Comparison of ENCODE assay signal across 1 cellular context in the genomic region with DNA sequence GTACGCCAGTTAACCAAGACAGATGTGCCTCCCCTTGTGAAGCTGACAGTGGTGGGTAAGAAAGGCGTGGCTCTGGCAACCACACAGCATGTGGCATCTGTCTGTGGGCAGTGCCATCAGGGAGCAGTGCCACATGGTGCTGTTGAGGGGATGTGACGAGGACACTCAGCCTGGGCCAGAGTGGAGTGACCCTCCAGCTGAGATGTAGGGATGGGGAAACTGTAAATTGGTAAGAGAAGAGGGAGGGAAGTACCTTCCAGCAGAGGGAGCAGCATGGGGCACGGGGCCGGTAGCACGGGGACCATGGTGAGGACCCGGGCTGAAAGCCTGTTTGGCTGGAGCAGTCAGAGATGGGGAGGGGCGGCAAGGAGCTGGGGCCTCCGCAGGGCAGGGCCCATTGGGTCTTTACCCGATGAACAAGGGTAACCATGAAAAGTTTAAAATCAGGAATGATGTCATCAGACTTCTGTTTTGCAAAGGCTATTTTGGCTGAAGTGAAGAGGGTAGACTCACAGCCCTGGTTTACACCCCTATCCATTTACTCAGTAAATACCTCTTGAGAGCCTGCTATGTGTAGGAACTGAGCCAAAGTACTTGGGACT.
TF ChIP-seq lines count a peak whose summit lies in the region.

No MANE protein-coding gene starts in this region.

TF ChIP-seq in HEK293, 187 proteins besides CTCF, POLR2A, EP300 and RAD21 (continued from another document and continues in another):
- TF ChIP-seq, protein P1, sequence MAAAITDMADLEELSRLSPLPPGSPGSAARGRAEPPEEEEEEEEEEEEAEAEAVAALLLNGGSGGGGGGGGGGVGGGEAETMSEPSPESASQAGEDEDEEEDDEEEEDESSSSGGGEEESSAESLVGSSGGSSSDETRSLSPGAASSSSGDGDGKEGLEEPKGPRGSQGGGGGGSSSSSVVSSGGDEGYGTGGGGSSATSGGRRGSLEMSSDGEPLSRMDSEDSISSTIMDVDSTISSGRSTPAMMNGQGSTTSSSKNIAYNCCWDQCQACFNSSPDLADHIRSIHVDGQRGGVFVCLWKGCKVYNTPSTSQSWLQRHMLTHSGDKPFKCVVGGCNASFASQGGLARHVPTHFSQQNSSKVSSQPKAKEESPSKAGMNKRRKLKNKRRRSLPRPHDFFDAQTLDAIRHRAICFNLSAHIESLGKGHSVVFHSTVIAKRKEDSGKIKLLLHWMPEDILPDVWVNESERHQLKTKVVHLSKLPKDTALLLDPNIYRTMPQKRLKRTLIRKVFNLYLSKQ (tag by site-specific recombination; IDR thresholded peaks at IDR 0.05; ENCODE audit: borderline replicate concordance), result no peak
- TF ChIP-seq ZNF366 (tag by site-specific recombination; conservative IDR thresholded peaks at IDR 0.05), result no peak
- no peak for TF ChIP-seq ZNF660 (tag by site-specific recombination; IDR thresholded peaks at IDR 0.05)
- TF ChIP-seq ZNF112 (tag by site-specific recombination; IDR thresholded peaks at IDR 0.05), result no peak
- no peak for TF ChIP-seq ZNF677 (tag by site-specific recombination; IDR thresholded peaks at IDR 0.05)
- no peak for TF ChIP-seq ZNF521 (tag by site-specific recombination; IDR thresholded peaks at IDR 0.05)
- TF ChIP-seq ZNF335 (tag by site-specific recombination; conservative IDR thresholded peaks at IDR 0.05), result peak; percentile 98
- TF ChIP-seq, protein P2, sequence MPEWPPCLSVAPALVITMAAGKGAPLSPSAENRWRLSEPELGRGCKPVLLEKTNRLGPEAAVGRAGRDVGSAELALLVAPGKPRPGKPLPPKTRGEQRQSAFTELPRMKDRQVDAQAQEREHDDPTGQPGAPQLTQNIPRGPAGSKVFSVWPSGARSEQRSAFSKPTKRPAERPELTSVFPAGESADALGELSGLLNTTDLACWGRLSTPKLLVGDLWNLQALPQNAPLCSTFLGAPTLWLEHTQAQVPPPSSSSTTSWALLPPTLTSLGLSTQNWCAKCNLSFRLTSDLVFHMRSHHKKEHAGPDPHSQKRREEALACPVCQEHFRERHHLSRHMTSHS (tag by site-specific recombination; IDR thresholded peaks at IDR 0.05), result no peak
- no peak for TF ChIP-seq IKZF3 (tag by site-specific recombination; IDR thresholded peaks at IDR 0.05)
- no peak for TF ChIP-seq OVOL3 (tag by site-specific recombination; IDR thresholded peaks at IDR 0.05)
- TF ChIP-seq ZNF747 (tag by site-specific recombination; IDR thresholded peaks at IDR 0.05), result no peak
- no peak for TF ChIP-seq HOXC10 (CRISPR knock-in tag; IDR thresholded peaks at IDR 0.05)
- TF ChIP-seq ZNF350 (tag by site-specific recombination; IDR thresholded peaks at IDR 0.05), result no peak
- TF ChIP-seq, protein P3, sequence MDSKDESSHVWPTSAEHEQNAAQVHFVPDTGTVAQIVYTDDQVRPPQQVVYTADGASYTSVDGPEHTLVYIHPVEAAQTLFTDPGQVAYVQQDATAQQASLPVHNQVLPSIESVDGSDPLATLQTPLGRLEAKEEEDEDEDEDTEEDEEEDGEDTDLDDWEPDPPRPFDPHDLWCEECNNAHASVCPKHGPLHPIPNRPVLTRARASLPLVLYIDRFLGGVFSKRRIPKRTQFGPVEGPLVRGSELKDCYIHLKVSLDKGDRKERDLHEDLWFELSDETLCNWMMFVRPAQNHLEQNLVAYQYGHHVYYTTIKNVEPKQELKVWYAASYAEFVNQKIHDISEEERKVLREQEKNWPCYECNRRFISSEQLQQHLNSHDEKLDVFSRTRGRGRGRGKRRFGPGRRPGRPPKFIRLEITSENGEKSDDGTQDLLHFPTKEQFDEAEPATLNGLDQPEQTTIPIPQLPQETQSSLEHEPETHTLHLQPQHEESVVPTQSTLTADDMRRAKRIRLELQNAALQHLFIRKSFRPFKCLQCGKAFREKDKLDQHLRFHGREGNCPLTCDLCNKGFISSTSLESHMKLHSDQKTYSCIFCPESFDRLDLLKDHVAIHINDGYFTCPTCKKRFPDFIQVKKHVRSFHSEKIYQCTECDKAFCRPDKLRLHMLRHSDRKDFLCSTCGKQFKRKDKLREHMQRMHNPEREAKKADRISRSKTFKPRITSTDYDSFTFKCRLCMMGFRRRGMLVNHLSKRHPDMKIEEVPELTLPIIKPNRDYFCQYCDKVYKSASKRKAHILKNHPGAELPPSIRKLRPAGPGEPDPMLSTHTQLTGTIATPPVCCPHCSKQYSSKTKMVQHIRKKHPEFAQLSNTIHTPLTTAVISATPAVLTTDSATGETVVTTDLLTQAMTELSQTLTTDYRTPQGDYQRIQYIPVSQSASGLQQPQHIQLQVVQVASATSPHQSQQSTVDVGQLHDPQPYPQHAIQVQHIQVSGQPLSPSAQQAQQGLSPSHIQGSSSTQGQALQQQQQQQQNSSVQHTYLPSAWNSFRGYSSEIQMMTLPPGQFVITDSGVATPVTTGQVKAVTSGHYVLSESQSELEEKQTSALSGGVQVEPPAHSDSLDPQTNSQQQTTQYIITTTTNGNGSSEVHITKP (tag by site-specific recombination; IDR thresholded peaks at IDR 0.05), result peak; percentile 82
- no peak for TF ChIP-seq ZNF707 (tag by site-specific recombination; IDR thresholded peaks at IDR 0.05)
- TF ChIP-seq SP2 (tag by site-specific recombination; IDR thresholded peaks at IDR 0.05), result no peak
- TF ChIP-seq SCRT1 (tag by site-specific recombination; IDR thresholded peaks at IDR 0.05; ENCODE audit: borderline replicate concordance), result no peak
- peak; percentile 40; the same call in 1 of the 2 replicates for TF ChIP-seq KLF8 (tag by site-specific recombination; IDR thresholded peaks at IDR 0.05)
- TF ChIP-seq, protein P4, sequence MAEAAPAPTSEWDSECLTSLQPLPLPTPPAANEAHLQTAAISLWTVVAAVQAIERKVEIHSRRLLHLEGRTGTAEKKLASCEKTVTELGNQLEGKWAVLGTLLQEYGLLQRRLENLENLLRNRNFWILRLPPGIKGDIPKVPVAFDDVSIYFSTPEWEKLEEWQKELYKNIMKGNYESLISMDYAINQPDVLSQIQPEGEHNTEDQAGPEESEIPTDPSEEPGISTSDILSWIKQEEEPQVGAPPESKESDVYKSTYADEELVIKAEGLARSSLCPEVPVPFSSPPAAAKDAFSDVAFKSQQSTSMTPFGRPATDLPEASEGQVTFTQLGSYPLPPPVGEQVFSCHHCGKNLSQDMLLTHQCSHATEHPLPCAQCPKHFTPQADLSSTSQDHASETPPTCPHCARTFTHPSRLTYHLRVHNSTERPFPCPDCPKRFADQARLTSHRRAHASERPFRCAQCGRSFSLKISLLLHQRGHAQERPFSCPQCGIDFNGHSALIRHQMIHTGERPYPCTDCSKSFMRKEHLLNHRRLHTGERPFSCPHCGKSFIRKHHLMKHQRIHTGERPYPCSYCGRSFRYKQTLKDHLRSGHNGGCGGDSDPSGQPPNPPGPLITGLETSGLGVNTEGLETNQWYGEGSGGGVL (tag by site-specific recombination; IDR thresholded peaks at IDR 0.05), result 0 out of 2 replicates have a peak, but pooled peaks have one; percentile 9
- no peak for TF ChIP-seq SCRT2 (tag by site-specific recombination; IDR thresholded peaks at IDR 0.05)
- no peak for TF ChIP-seq HOXD13 (CRISPR knock-in tag; IDR thresholded peaks at IDR 0.05; ENCODE audit: borderline replicate concordance)
- peak; percentile 53; the same call in 1 of the 2 replicates for TF ChIP-seq ZNF24 (tag by site-specific recombination; IDR thresholded peaks at IDR 0.05)
- TF ChIP-seq MEIS1 (CRISPR knock-in tag; IDR thresholded peaks at IDR 0.05; ENCODE audit: borderline replicate concordance), result no peak
- no peak for TF ChIP-seq ZNF529 (tag by site-specific recombination; IDR thresholded peaks at IDR 0.05; ENCODE audit: insufficient replicate concordance)
- TF ChIP-seq ZNF548 (tag by site-specific recombination; IDR thresholded peaks at IDR 0.05), result no peak
- TF ChIP-seq ZNF629 (tag by site-specific recombination; IDR thresholded peaks at IDR 0.05), result no peak; the same call in 1 of the 2 replicates
- TF ChIP-seq ZBTB21 (tag by site-specific recombination; IDR thresholded peaks at IDR 0.05), result peak; percentile 70; the same call in 1 of the 2 replicates
- TF ChIP-seq, protein P5, sequence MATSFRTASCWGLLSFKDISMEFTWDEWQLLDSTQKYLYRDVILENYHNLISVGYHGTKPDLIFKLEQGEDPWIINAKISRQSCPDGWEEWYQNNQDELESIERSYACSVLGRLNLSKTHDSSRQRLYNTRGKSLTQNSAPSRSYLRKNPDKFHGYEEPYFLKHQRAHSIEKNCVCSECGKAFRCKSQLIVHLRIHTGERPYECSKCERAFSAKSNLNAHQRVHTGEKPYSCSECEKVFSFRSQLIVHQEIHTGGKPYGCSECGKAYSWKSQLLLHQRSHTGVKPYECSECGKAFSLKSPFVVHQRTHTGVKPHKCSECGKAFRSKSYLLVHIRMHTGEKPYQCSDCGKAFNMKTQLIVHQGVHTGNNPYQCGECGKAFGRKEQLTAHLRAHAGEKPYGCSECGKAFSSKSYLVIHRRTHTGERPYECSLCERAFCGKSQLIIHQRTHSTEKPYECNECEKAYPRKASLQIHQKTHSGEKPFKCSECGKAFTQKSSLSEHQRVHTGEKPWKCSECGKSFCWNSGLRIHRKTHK (tag by site-specific recombination; IDR thresholded peaks at IDR 0.05), result no peak
- TF ChIP-seq, protein P6, sequence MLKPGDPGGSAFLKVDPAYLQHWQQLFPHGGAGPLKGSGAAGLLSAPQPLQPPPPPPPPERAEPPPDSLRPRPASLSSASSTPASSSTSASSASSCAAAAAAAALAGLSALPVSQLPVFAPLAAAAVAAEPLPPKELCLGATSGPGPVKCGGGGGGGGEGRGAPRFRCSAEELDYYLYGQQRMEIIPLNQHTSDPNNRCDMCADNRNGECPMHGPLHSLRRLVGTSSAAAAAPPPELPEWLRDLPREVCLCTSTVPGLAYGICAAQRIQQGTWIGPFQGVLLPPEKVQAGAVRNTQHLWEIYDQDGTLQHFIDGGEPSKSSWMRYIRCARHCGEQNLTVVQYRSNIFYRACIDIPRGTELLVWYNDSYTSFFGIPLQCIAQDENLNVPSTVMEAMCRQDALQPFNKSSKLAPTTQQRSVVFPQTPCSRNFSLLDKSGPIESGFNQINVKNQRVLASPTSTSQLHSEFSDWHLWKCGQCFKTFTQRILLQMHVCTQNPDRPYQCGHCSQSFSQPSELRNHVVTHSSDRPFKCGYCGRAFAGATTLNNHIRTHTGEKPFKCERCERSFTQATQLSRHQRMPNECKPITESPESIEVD (tag by site-specific recombination; IDR thresholded peaks at IDR 0.05), result no peak
- no peak for TF ChIP-seq ZNF785 (tag by site-specific recombination; IDR thresholded peaks at IDR 0.05)
- TF ChIP-seq, protein P7, sequence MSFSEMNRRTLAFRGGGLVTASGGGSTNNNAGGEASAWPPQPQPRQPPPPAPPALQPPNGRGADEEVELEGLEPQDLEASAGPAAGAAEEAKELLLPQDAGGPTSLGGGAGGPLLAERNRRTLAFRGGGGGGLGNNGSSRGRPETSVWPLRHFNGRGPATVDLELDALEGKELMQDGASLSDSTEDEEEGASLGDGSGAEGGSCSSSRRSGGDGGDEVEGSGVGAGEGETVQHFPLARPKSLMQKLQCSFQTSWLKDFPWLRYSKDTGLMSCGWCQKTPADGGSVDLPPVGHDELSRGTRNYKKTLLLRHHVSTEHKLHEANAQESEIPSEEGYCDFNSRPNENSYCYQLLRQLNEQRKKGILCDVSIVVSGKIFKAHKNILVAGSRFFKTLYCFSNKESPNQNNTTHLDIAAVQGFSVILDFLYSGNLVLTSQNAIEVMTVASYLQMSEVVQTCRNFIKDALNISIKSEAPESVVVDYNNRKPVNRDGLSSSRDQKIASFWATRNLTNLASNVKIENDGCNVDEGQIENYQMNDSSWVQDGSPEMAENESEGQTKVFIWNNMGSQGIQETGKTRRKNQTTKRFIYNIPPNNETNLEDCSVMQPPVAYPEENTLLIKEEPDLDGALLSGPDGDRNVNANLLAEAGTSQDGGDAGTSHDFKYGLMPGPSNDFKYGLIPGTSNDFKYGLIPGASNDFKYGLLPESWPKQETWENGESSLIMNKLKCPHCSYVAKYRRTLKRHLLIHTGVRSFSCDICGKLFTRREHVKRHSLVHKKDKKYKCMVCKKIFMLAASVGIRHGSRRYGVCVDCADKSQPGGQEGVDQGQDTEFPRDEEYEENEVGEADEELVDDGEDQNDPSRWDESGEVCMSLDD (tag by site-specific recombination; IDR thresholded peaks at IDR 0.05), result no peak
- TF ChIP-seq ZNF426 (tag by site-specific recombination; IDR thresholded peaks at IDR 0.05), result no peak
- TF ChIP-seq ZNF174 (tag by site-specific recombination; IDR thresholded peaks at IDR 0.05), result no peak
- TF ChIP-seq, protein P8, sequence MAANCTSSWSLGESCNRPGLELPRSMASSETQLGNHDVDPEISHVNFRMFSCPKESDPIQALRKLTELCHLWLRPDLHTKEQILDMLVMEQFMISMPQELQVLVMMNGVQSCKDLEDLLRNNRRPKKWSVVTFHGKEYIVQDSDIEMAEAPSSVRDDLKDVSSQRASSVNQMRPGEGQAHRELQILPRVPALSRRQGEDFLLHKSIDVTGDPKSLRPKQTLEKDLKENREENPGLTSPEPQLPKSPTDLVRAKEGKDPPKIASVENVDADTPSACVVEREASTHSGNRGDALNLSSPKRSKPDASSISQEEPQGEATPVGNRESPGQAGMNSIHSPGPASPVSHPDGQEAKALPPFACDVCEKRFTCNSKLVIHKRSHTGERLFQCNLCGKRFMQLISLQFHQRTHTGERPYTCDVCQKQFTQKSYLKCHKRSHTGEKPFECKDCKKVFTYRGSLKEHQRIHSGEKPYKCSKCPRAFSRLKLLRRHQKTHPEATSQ (tag by site-specific recombination; IDR thresholded peaks at IDR 0.05), result no peak
- TF ChIP-seq ZNF560 (tag by site-specific recombination; IDR thresholded peaks at IDR 0.05; ENCODE audit: borderline replicate concordance), result no peak
- TF ChIP-seq WT1 (tag by site-specific recombination; IDR thresholded peaks at IDR 0.05), result no peak
- TF ChIP-seq ZFP41 (tag by site-specific recombination; IDR thresholded peaks at IDR 0.05; ENCODE audit: borderline replicate concordance), result no peak
- no peak for TF ChIP-seq ZNF776 (tag by site-specific recombination; IDR thresholded peaks at IDR 0.05; ENCODE audit: borderline replicate concordance)
- TF ChIP-seq, protein P9, sequence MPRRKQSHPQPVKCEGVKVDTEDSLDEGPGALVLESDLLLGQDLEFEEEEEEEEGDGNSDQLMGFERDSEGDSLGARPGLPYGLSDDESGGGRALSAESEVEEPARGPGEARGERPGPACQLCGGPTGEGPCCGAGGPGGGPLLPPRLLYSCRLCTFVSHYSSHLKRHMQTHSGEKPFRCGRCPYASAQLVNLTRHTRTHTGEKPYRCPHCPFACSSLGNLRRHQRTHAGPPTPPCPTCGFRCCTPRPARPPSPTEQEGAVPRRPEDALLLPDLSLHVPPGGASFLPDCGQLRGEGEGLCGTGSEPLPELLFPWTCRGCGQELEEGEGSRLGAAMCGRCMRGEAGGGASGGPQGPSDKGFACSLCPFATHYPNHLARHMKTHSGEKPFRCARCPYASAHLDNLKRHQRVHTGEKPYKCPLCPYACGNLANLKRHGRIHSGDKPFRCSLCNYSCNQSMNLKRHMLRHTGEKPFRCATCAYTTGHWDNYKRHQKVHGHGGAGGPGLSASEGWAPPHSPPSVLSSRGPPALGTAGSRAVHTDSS (tag by site-specific recombination; IDR thresholded peaks at IDR 0.05), result no peak
- no peak for TF ChIP-seq ZNF221 (tag by site-specific recombination; IDR thresholded peaks at IDR 0.05; ENCODE audit: borderline replicate concordance)
- no peak for TF ChIP-seq ZBTB8A (tag by site-specific recombination; IDR thresholded peaks at IDR 0.05)
- no peak for TF ChIP-seq ZNF354C (tag by site-specific recombination; IDR thresholded peaks at IDR 0.05; ENCODE audit: borderline replicate concordance, low read depth)
- TF ChIP-seq OSR2 (tag by site-specific recombination; IDR thresholded peaks at IDR 0.05), result peak; percentile 38; the same call in 1 of the 2 replicates
